In genomic region chr1:165402517-165403111, GRCh38 we compare ENCODE assay signal across 22 cellular contexts. TPM values are rescaled to one million over a fixed set of nuclear protein-coding genes. Genes with fewer than 3 reads are reported as not detected.
DNase-seq lines count a peak whose midpoint lies in the region; ATAC-seq, FAIRE-seq and TF ChIP-seq lines count a peak whose summit lies in the region.
"Had no signal": no experiment of that assay in that cellular context is flagged by ENCODE, and none has a peak within 500 bp of the region (broad histone marks: within the 10 kb centered on the region; RNA-seq: fewer than 3 reads in every experiment).

No MANE protein-coding gene starts in this region.

- H4K8ac ChIP-seq in trophoblast cell (ENCODE audit: low read depth, low read length), result no peak overlapping the region

- H3K79me2 ChIP-seq in GM12878 (ENCODE audit: control insufficient read depth, insufficient read depth, low read length), result no peaks in the 10 kb centered on the region
- no peaks in the 10 kb centered on the region for H3K79me2 ChIP-seq in trophoblast cell (ENCODE audit: control insufficient read depth, insufficient read depth, low read length, poor library complexity)

- no peak overlapping the region for H2AK5ac ChIP-seq in trophoblast cell (ENCODE audit: low read length)

- H3K9ac ChIP-seq in GM12878 (ENCODE audit: control insufficient read depth, insufficient read depth, low read length) (no peak overlapping the region), trophoblast cell (ENCODE audit: low read length) (no peak overlapping the region)

- RAD21 ChIA-PET in GM12878 (lab: Charles Lee; ENCODE audit: unreplicated experiment), result interaction anchor here (1.4 to 1.5 kb wide), 2 partner anchors 18 to 190 kb away, joined by 3 to 4 read pairs; no protein-coding TSS in a partner anchor

- H3K4me3 ChIP-seq in GM12878 (no peak overlapping the region), trophoblast cell (ENCODE audit: low read depth, low read length) (peak overlapping the region; percentile 47), uterus (no peak overlapping the region), body of pancreas (no peak overlapping the region)
- H3K4me3 ChIP-seq: A549, K562 had no signal

- no peak for TF ChIP-seq POLR2A in GM12878 (IDR thresholded peaks at IDR 0.05; ENCODE audit: low read depth, low read length)
- no peak for TF ChIP-seq POLR2A in uterus (IDR thresholded peaks at IDR 0.05)
- TF ChIP-seq POLR2A in body of pancreas (IDR thresholded peaks at IDR 0.05), result no peak

- H2AFZ ChIP-seq in GM12878 (ENCODE audit: control insufficient read depth, low read depth, low read length), result no peak overlapping the region
- no peak overlapping the region for H2AFZ ChIP-seq in trophoblast cell (ENCODE audit: insufficient read depth, low read length, poor library complexity)

- FAIRE-seq in GM12878 (lab: Jason Lieb, UNC), result no peak
- FAIRE-seq: A549, K562 had no signal

- H4K20me1 ChIP-seq in GM12878 (ENCODE audit: control insufficient read depth, insufficient read depth), result no peaks in the 10 kb centered on the region

- peaks cover 0 to 3% of the 10 kb centered on the region in 2 experiments; a peak in 3 of 4 replicates for H3K27me3 ChIP-seq in GM12878 (replicated peaks in 1 of 2; ENCODE audit: control insufficient read depth in 2 of 2, insufficient read depth in 2 of 2, low read length in 1 of 2)
- H3K27me3 ChIP-seq in trophoblast cell (ENCODE audit: insufficient read depth, low read length), result no peaks in the 10 kb centered on the region
- no peaks in the 10 kb centered on the region for H3K27me3 ChIP-seq in uterus
- H3K27me3 ChIP-seq in body of pancreas, result no peaks in the 10 kb centered on the region

- ATAC-seq in GM12878 (no peak), HG03196 (IDR thresholded peaks at IDR 0.05; ENCODE audit: unreplicated experiment) (no peak), body of pancreas (no peak)
- ATAC-seq: A549, K562 had no signal

- TF ChIP-seq EP300 in GM12878 (IDR thresholded peaks at IDR 0.05; ENCODE audit: borderline replicate concordance in 1 of 2, control insufficient read depth in 1 of 2, low read depth in 2 of 2, low read length in 2 of 2), result no peak

- POLR2A ChIA-PET in GM12878 (lab: Charles Lee), result no interaction called here

- intact Hi-C loops in GM12878 (cut with micrococcal nuclease; ENCODE audit: unreplicated experiment), result no loop called here
- intact Hi-C loops in uterus (cut with DNase I; ENCODE audit: low total_unique reads), result no loop called here
- intact Hi-C loops in body of pancreas (cut with DNase I), result loop anchor here (5.0 to 10.0 kb wide), 2 partner anchors 185 to 512 kb away; no protein-coding TSS in a partner anchor

- no peak overlapping the region for H4K91ac ChIP-seq in trophoblast cell (ENCODE audit: low read depth, low read length)

- no peaks in the 10 kb centered on the region for H3K4me1 ChIP-seq in GM12878 (ENCODE audit: control insufficient read depth, insufficient read depth, low read length)
- H3K4me1 ChIP-seq in trophoblast cell (ENCODE audit: control insufficient read depth in 1 of 2, insufficient read depth in 2 of 2, low read length in 2 of 2), result no peaks in the 10 kb centered on the region
- no peaks in the 10 kb centered on the region for H3K4me1 ChIP-seq in uterus
- no peaks in the 10 kb centered on the region for H3K4me1 ChIP-seq in body of pancreas
- H3K4me1 ChIP-seq: A549 had no signal

- H3K9me3 ChIP-seq in GM12878 (replicated peaks; ENCODE audit: control insufficient read depth, insufficient read depth, low read length), result no peaks in the 10 kb centered on the region
- peaks cover 2% of the 10 kb centered on the region for H3K9me3 ChIP-seq in trophoblast cell (ENCODE audit: insufficient read depth, low read depth, low read length)
- no peaks in the 10 kb centered on the region for H3K9me3 ChIP-seq in uterus
- H3K9me3 ChIP-seq in body of pancreas, result no peaks in the 10 kb centered on the region
- H3K9me3 ChIP-seq: A549 had no signal

- DNase-seq in activated CD8-positive, alpha-beta memory T cell treated with anti-CD3 and anti-CD28 coated beads for 24 hours, result peak; percentile 11
- no peak for DNase-seq in activated CD8-positive, alpha-beta memory T cell treated with anti-CD3 and anti-CD28 coated beads, Interleukin-2, amount 50 U/mL, for 4 hours
- no peak for DNase-seq in GM12878 (ENCODE audit: low read depth, low spot score)
- DNase-seq in trophoblast cell, result no peak
- no peak for DNase-seq in uterus
- DNase-seq in body of pancreas, result no peak
- DNase-seq: AML-193; CD4-positive, alpha-beta T cell; DMS153; DMS79; GF-D8; GOT3; H9; IMR-90 had no signal

- no peak overlapping the region for H3K4ac ChIP-seq in trophoblast cell (ENCODE audit: low read depth, low read length)

- no peaks in the 10 kb centered on the region for H3K36me3 ChIP-seq in GM12878 (ENCODE audit: control insufficient read depth in 2 of 2, insufficient read depth in 2 of 2, low read length in 1 of 2)
- H3K36me3 ChIP-seq in trophoblast cell (ENCODE audit: control insufficient read depth in 1 of 2, insufficient read depth in 2 of 2, low read length in 2 of 2), result no peaks in the 10 kb centered on the region
- H3K36me3 ChIP-seq in uterus, result no peaks in the 10 kb centered on the region
- no peaks in the 10 kb centered on the region for H3K36me3 ChIP-seq in body of pancreas (replicated peaks in 1 of 2; ENCODE audit: insufficient read depth in 1 of 2, low read depth in 2 of 2)

- H3K4me2 ChIP-seq in GM12878 (ENCODE audit: control insufficient read depth, insufficient read depth) (no peak overlapping the region), trophoblast cell (ENCODE audit: low read length) (no peak overlapping the region)
- H3K4me2 ChIP-seq: A549 had no signal

- no peak overlapping the region for H3K14ac ChIP-seq in trophoblast cell (ENCODE audit: low read length)

- no peaks in the 10 kb centered on the region for H3K79me1 ChIP-seq in trophoblast cell (ENCODE audit: low read length)

- TF ChIP-seq CTCF in GM12878 (IDR thresholded peaks at IDR 0.05 in 2 of 3, conservative IDR thresholded peaks at IDR 0.05 in 1 of 3; ENCODE audit: control insufficient read depth in 2 of 3, extremely low read depth in 1 of 3, insufficient read depth in 1 of 3, low read depth in 3 of 3, low read length in 3 of 3), result no peak
- no peak for TF ChIP-seq CTCF in uterus (IDR thresholded peaks at IDR 0.05)
- TF ChIP-seq CTCF in body of pancreas (IDR thresholded peaks at IDR 0.05), result no peak

- H2BK5ac ChIP-seq in trophoblast cell (ENCODE audit: low read depth, low read length, poor library complexity), result no peak overlapping the region

- SMC1A ChIA-PET in GM12878 (lab: Charles Lee; ENCODE audit: uncharacterized antibody, unreplicated experiment), result interaction anchor here (1.5 to 1.8 kb wide), 3 partner anchors 190 to 511 kb away, joined by 3 to 5 read pairs (median 4); no protein-coding TSS in a partner anchor

- no peak overlapping the region for H2BK120ac ChIP-seq in trophoblast cell (ENCODE audit: insufficient read depth, low read length, poor library complexity)

- WGBS in GM12878 (ENCODE audit: insufficient coverage, insufficient replicate concordance, low lambda C conversion rate, missing lambda C conversion rate), result 48% methylated on average over 4 of the region's 4 CpGs
- WGBS in trophoblast cell (ENCODE audit: extremely low coverage, insufficient coverage, insufficient read length), result 100% methylated on average over 2 of the region's 4 CpGs
- 64 to 68% methylated on average over 4 of the region's 4 CpGs for WGBS in body of pancreas, 2 donors

- no peak overlapping the region for H3K18ac ChIP-seq in trophoblast cell (ENCODE audit: low read length)

- in situ Hi-C loops in GM12878 (cut with MboI), result no loop called here

- H4K12ac ChIP-seq in trophoblast cell (ENCODE audit: low read depth, low read length), result no peak overlapping the region

- no peak for TF ChIP-seq RAD21 in GM12878 (IDR thresholded peaks at IDR 0.05; ENCODE audit: insufficient read depth, low read depth, low read length)

- H3K27ac ChIP-seq in GM12878 (ENCODE audit: control insufficient read depth, insufficient read depth) (no peak overlapping the region), trophoblast cell (ENCODE audit: low read depth, low read length) (no peak overlapping the region), uterus (no peak overlapping the region), body of pancreas (no peak overlapping the region)
- H3K27ac ChIP-seq: 22Rv1, A549, C4-2B had no signal

- BruUV-seq in GM12878 (replicated peaks; lab: Mats Ljungman, UMichigan), result no TSS peak

- H2BK12ac ChIP-seq in trophoblast cell (ENCODE audit: low read length), result no peak overlapping the region

- H3K23ac ChIP-seq in trophoblast cell (ENCODE audit: low read length), result peak overlapping the region; percentile 87

- CTCF ChIA-PET in GM12878 (lab: Yijun Ruan, JAX), result interaction anchor here (0.9 to 3.6 kb wide), 9 partner anchors 9 to 197 kb away, joined by 3 to 29 read pairs (median 4); no protein-coding TSS in a partner anchor

RNA-seq across cellular contexts. Expression of gene RXRG, which starts 42.3 kb away (rescaled TPM):
- not detected in 2 replicates for total RNA-seq in GM12878 (2013; cell fraction: nucleolus; rRNA removed)
- total RNA-seq in GM12878 (2014; rRNA removed), result not detected in 2 replicates
- total RNA-seq in GM12878 (2014; rRNA removed; fragmentation: Illumina TruSeq; extraction: Trizol), result not detected in 2 replicates
- total RNA-seq in GM12878 (2021), result not detected in 2 replicates
- polyA plus RNA-seq in GM12878 (2011; ENCODE audit: low read depth), result not detected
- polyA plus RNA-seq in GM12878 (2011; rRNA removed), result not detected in 2 replicates
- polyA plus RNA-seq in GM12878 (2011; cell fraction: cytosol; rRNA removed), result not detected in 2 replicates
- not detected in 2 replicates for polyA plus RNA-seq in GM12878 (2011; cell fraction: nucleus; rRNA removed)
- polyA plus RNA-seq in GM12878 (2012), result not detected in 2 replicates
- not detected in 2 replicates for polyA plus RNA-seq in GM12878 (2014; fragmentation: Illumina TruSeq; extraction: Trizol)
- not detected for polyA plus RNA-seq in GM12878 (2014; fragmentation: Nextera tagmentation; extraction: Ambion mirVana)
- polyA plus RNA-seq in GM12878 (2014; rRNA removed), result not detected in 2 replicates
- polyA plus RNA-seq in GM12878 (2016; fragmentation: Nextera tagmentation; extraction: Ambion mirVana), result under 1 TPM in 1 of 2 experiments, not detected in 1; 0.10 TPM
- polyA minus RNA-seq in GM12878 (2011; rRNA and poly(A)+ RNA removed), result not detected in 2 replicates
- not detected in 2 replicates for polyA minus RNA-seq in GM12878 (2011; cell fraction: cytosol; rRNA and poly(A)+ RNA removed)
- polyA minus RNA-seq in GM12878 (2011; cell fraction: nucleus; rRNA and poly(A)+ RNA removed), result not detected in 2 replicates
- 0.01 TPM in 1 of 2 replicates, not detected in the other for polyA plus RNA-seq in trophoblast cell (2013)
- total RNA-seq in uterus, result 1 to 10 TPM in 1 of 4 donors, under 1 TPM in 2, not detected in 1; under 0.01 to 3.2 (median 0.18) TPM
- total RNA-seq in body of pancreas, result 1 to 10 TPM in 1 of 2 donors, not detected in 1; 2.6 TPM
- total RNA-seq: CD4-positive, alpha-beta T cell; H9; HT-29; IMR-90; K562 had no signal
- polyA plus RNA-seq: A549, BJ, IMR-90, K562 had no signal

RNA-seq across cellular contexts. Expression of gene LMX1A, which starts 46.1 kb away (rescaled TPM):
- not detected in 2 replicates for total RNA-seq in GM12878 (2013; cell fraction: nucleolus; rRNA removed)
- total RNA-seq in GM12878 (2014; rRNA removed) (not detected in 2 replicates), GM12878 (2014; rRNA removed; fragmentation: Illumina TruSeq; extraction: Trizol) (not detected in 2 replicates), GM12878 (2021) (not detected in 2 replicates), uterus (under 1 TPM in 1 of 4 donors, not detected in 3; 0.41 TPM), body of pancreas (not detected)
- not detected for polyA plus RNA-seq in GM12878 (2011; ENCODE audit: low read depth)
- polyA plus RNA-seq in GM12878 (2011; rRNA removed) (not detected in 2 replicates), GM12878 (2014; fragmentation: Illumina TruSeq; extraction: Trizol) (not detected in 2 replicates), GM12878 (2014; fragmentation: Nextera tagmentation; extraction: Ambion mirVana) (not detected), GM12878 (2014; rRNA removed) (not detected in 2 replicates), GM12878 (2016; fragmentation: Nextera tagmentation; extraction: Ambion mirVana) (not detected)
- polyA plus RNA-seq in GM12878 (2011; cell fraction: cytosol; rRNA removed), result not detected in 2 replicates
- polyA plus RNA-seq in GM12878 (2011; cell fraction: nucleus; rRNA removed), result not detected in 2 replicates
- not detected in 2 replicates for polyA plus RNA-seq in GM12878 (2012)
- not detected in 2 replicates for polyA minus RNA-seq in GM12878 (2011; rRNA and poly(A)+ RNA removed)
- not detected in 2 replicates for polyA minus RNA-seq in GM12878 (2011; cell fraction: cytosol; rRNA and poly(A)+ RNA removed)
- polyA minus RNA-seq in GM12878 (2011; cell fraction: nucleus; rRNA and poly(A)+ RNA removed), result not detected in 2 replicates
- polyA plus RNA-seq in trophoblast cell (2013), result not detected in 2 replicates
- total RNA-seq: CD4-positive, alpha-beta T cell; Daoy; H9; HT-29; IMR-90; K562 had no signal
- polyA plus RNA-seq: A549, BJ, IMR-90, K562 had no signal
